Comparison of ENCODE assay signal across 27 cellular contexts in genomic region chr13:67298297-67298696, GRCh38.
"Had no signal": no experiment of that assay in that cellular context is flagged by ENCODE, and none has a peak within 500 bp of the region (broad histone marks: within the 10 kb centered on the region; RNA-seq: fewer than 3 reads in every experiment).

No MANE protein-coding gene starts in this region.

- H3K27me3 ChIP-seq: ascending aorta, brain microvascular endothelial cell, heart right ventricle, left lung, sigmoid colon, suprapubic skin, tibial artery had no signal

- H3K4me1 ChIP-seq: ascending aorta, heart right ventricle, left lung, lower lobe of right lung, parathyroid adenoma, psoas muscle, sigmoid colon, suprapubic skin, tibial artery had no signal

- H3K27ac ChIP-seq: ascending aorta, coronary artery, heart right ventricle, left lung, lower lobe of right lung, parathyroid adenoma, psoas muscle, suprapubic skin, tibial artery had no signal

- H3K4me3 ChIP-seq: ascending aorta, coronary artery, heart right ventricle, left lung, lower lobe of right lung, psoas muscle, sigmoid colon, suprapubic skin, tibial artery had no signal

- DNase-seq: activated CD4-positive, alpha-beta memory T cell treated with anti-CD3 and anti-CD28 coated beads for 36 hours; activated CD4-positive, alpha-beta T cell treated with anti-CD3 and anti-CD28 coated beads for 48 hours; activated CD8-positive, alpha-beta memory T cell treated with anti-CD3 and anti-CD28 coated beads, Interleukin-2, amount 50 U/mL, for 4 hours; activated gamma-delta T cell; activated naive CD4-positive, alpha-beta T cell treated with anti-CD3 and anti-CD28 coated beads, Interleukin-2, amount 10 ng/mL, durations not matched to agents 7 days and 5 days; activated naive CD8-positive, alpha-beta T cell treated with anti-CD3 and anti-CD28 coated beads, Interleukin-2, amount 10 ng/mL, durations not matched to agents 7 days and 5 days; activated T-cell treated with anti-CD3 and anti-CD28 coated beads, Interleukin-2, amount 50 U/mL, for 24 hours; brain microvascular endothelial cell; dorsolateral prefrontal cortex; effector memory CD4-positive, alpha-beta T cell; foreskin melanocyte; heart right ventricle; left lung; lower lobe of right lung; naive B cell; nucleus accumbens; psoas muscle; sigmoid colon; stimulated activated CD4-positive, alpha-beta T cell treated with anti-CD3 and anti-CD28 coated beads, Interleukin-15, amount 100 ng/mL, for 24 hours; stimulated activated CD4-positive, alpha-beta T cell treated with anti-CD3 and anti-CD28 coated beads, Interleukin-2, amount 100 ng/mL, for 24 hours; stimulated activated naive CD4-positive, alpha-beta T cell; T-helper 1 cell; tibial artery had no signal

- H3K9me3 ChIP-seq: ascending aorta, left lung, lower lobe of right lung, psoas muscle, sigmoid colon, suprapubic skin, tibial artery had no signal

- H3K36me3 ChIP-seq: ascending aorta, brain microvascular endothelial cell, heart right ventricle, left lung, lower lobe of right lung, sigmoid colon, suprapubic skin, tibial artery had no signal

- H2AFZ ChIP-seq: parathyroid adenoma had no signal

- ATAC-seq: heart right ventricle, left lung, lower lobe of right lung, psoas muscle had no signal
